Comparison of ENCODE assay signal across 26 cellular contexts in the genomic region with DNA sequence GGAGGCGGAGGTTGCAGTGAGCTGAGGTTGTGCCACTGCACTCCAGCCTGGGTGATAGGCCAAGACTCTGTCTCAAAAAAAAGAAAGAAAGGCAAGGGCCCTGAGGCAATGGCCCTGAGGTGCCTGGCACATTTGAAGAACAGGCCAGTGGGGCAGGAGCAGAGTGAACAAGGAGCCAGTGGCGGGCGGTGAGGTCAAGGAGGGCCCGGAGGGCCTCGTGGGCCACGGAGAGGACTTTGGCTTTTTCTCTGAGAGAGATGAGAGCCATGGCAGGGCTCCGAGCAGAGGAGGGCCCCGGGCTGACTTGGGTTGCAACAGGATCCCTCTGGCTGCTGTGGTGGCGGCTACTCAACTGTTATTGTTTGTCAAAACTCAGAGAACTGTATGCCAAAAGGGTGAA.
"Had no signal": no experiment of that assay in that cellular context is flagged by ENCODE, and none has a peak within 500 bp of the region (broad histone marks: within the 10 kb centered on the region; RNA-seq: fewer than 3 reads in every experiment).

No MANE protein-coding gene starts in this region.

- ATAC-seq: activated CD8-positive, alpha-beta T cell treated with anti-CD3 and anti-CD28 coated beads for 36 hours; activated T-cell treated with anti-CD3 and anti-CD28 coated beads, Interleukin-2, amount 50 U/mL, for 72 hours; activated T-helper 17 cell treated with anti-CD3 and anti-CD28 coated beads, Interleukin-2, amount 50 U/mL, for 72 hours had no signal

- H3K27ac ChIP-seq: KMS-11, WERI-Rb-1 had no signal

- H3K4me2 ChIP-seq: KMS-11 had no signal

- DNase-seq: activated CD4-positive, alpha-beta T cell treated with anti-CD3 and anti-CD28 coated beads for 1 hour; activated CD4-positive, alpha-beta T cell treated with anti-CD3 and anti-CD28 coated beads for 48 hours; activated CD4-positive, CD25-positive, alpha-beta regulatory T cell; activated CD8-positive, alpha-beta T cell treated with anti-CD3 and anti-CD28 coated beads for 36 hours; activated effector memory CD4-positive, alpha-beta T cell treated with anti-CD3 and anti-CD28 coated beads, Interleukin-2, amount 50 U/mL, for 16 hours; activated naive CD4-positive, alpha-beta T cell; activated naive CD4-positive, alpha-beta T cell treated with anti-CD3 and anti-CD28 coated beads, Interleukin-2, amount 50 U/mL, for 16 hours; activated naive CD8-positive, alpha-beta T cell treated with anti-CD3 and anti-CD28 coated beads for 36 hours; activated T-cell treated with anti-CD3 and anti-CD28 coated beads, Interleukin-2, amount 50 U/mL, for 1 hour; activated T-cell treated with anti-CD3 and anti-CD28 coated beads, Interleukin-2, amount 50 U/mL, for 72 hours; amniotic stem cell; MM.1S; MV-4-11; NCI-H1092; NCI-H1436 treated with DMSO at 0.1 percent for 48 hours; NCI-H1694 treated with DMSO at 0.1 percent for 48 hours; NCI-H2029; NCI-H345; NCI-H526; NCI-H748 treated with DMSO at 0.1 percent for 48 hours; NK-92 treated with Interleukin-12 subunit alpha and Interleukin-12 subunit beta, amount 100 ng/mL, for 24 hours; SIG-M5; T1000; WERI-Rb-1 had no signal
